8 cellular contexts compared by ENCODE assay signal in the genomic region with DNA sequence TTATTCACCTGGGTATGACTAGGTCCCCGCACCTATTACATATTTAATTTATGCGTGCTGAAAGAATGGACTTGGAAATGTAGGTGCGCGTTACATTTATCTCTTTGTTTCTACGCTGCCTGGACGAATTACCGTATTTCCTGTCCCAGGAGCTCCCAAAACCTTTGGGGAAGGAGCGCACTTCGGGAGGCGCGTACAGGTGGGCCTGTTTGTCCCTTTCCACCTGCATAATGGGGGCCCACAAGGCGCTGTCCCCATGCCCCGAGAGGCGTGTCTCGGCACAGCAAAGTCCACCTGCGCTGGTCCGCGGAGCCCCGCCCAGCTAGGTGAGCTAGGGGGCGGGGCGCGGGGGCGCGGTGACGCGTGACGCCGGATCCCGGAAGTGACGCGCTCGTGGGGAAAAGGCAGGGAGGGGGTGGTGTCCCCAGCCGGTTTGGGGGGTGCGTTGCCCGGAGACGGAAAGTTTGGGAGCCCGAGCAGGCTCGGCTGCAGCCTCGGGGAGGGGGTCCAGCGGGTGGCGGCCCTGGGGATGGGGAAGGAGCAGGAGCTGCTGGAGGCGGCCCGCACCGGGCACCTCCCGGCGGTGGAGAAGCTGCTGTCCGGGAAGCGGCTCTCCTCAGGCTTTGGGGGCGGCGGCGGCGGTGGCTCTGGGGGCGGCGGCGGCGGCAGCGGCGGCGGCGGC. TPM values are rescaled to one million over a fixed set of nuclear protein-coding genes. Genes with fewer than 3 reads are reported as not detected.
DNase-seq lines count a peak whose midpoint lies in the region; ATAC-seq and TF ChIP-seq lines count a peak whose summit lies in the region.

A gene with protein sequence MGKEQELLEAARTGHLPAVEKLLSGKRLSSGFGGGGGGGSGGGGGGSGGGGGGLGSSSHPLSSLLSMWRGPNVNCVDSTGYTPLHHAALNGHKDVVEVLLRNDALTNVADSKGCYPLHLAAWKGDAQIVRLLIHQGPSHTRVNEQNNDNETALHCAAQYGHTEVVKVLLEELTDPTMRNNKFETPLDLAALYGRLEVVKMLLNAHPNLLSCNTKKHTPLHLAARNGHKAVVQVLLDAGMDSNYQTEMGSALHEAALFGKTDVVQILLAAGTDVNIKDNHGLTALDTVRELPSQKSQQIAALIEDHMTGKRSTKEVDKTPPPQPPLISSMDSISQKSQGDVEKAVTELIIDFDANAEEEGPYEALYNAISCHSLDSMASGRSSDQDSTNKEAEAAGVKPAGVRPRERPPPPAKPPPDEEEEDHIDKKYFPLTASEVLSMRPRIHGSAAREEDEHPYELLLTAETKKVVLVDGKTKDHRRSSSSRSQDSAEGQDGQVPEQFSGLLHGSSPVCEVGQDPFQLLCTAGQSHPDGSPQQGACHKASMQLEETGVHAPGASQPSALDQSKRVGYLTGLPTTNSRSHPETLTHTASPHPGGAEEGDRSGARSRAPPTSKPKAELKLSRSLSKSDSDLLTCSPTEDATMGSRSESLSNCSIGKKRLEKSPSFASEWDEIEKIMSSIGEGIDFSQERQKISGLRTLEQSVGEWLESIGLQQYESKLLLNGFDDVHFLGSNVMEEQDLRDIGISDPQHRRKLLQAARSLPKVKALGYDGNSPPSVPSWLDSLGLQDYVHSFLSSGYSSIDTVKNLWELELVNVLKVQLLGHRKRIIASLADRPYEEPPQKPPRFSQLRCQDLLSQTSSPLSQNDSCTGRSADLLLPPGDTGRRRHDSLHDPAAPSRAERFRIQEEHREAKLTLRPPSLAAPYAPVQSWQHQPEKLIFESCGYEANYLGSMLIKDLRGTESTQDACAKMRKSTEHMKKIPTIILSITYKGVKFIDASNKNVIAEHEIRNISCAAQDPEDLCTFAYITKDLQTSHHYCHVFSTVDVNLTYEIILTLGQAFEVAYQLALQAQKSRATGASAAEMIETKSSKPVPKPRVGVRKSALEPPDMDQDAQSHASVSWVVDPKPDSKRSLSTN (plus strand): TSS at position 382 of the 682 bp plus-strand sequence. CDS start 148 bp downstream, at position 530.

- TF ChIP-seq CTCF in fibroblast of the aortic adventitia (IDR thresholded peaks at IDR 0.05; ENCODE audit: insufficient read depth, low read length) (no peak), nephron progenitor cell (IDR thresholded peaks at IDR 0.05) (no peak)

- H3K4me3 ChIP-seq in fibroblast of the aortic adventitia (ENCODE audit: low read depth, low read length) = peak within 1 kb of the TSS; percentile 91

- H3K9me3 Mint-ChIP-seq in activated T-helper 2 cell treated with anti-CD3 and anti-CD28 coated beads, Interferon-gamma antibody, Interleukin-2, Interleukin-4, amounts not matched to agents 10 μg/mL and 5 μg/mL and 100 μg/mL, durations not matched to agents 14 hours and 24 hours and 36 hours = no peaks in the 10 kb centered on the region
- no peaks in the 10 kb centered on the region for H3K9me3 Mint-ChIP-seq in nephron progenitor cell

- DNase-seq in AG08395 (ENCODE audit: low spot score) = peak; percentile 64
- DNase-seq in HuH-7.5 (ENCODE audit: low spot score) = peak; percentile 72
- DNase-seq in RPMI7951 (ENCODE audit: low read depth) = peak; percentile 52
- DNase-seq in activated T-helper 2 cell treated with anti-CD3 and anti-CD28 coated beads, Interferon-gamma antibody, Interleukin-2, Interleukin-4, amounts not matched to agents 10 μg/mL and 5 μg/mL and 100 μg/mL, durations not matched to agents 14 hours and 24 hours and 36 hours (ENCODE audit: low spot score) = peak; percentile 85
- peak; percentile 19 for DNase-seq in fibroblast of the aortic adventitia (ENCODE audit: low read depth)
- DNase-seq in nephron progenitor cell = peak; percentile 84
- peak; percentile 94 for DNase-seq in stimulated activated naive CD8-positive, alpha-beta T cell treated with anti-CD3 and anti-CD28 coated beads, Interleukin-15, Interleukin-2, amounts not matched to agents 100 U/mL and 50 U/mL, for 24 hours

- H3K4me1 Mint-ChIP-seq in activated T-helper 2 cell treated with anti-CD3 and anti-CD28 coated beads, Interferon-gamma antibody, Interleukin-2, Interleukin-4, amounts not matched to agents 10 μg/mL and 5 μg/mL and 100 μg/mL, durations not matched to agents 14 hours and 24 hours and 36 hours (ENCODE audit: low read depth) = peaks cover 21% of the 10 kb centered on the region
- H3K4me1 Mint-ChIP-seq in nephron progenitor cell = peaks cover 44% of the 10 kb centered on the region

- H3K4me3 Mint-ChIP-seq in activated T-helper 2 cell treated with anti-CD3 and anti-CD28 coated beads, Interferon-gamma antibody, Interleukin-2, Interleukin-4, amounts not matched to agents 10 μg/mL and 5 μg/mL and 100 μg/mL, durations not matched to agents 14 hours and 24 hours and 36 hours (ENCODE audit: low read depth) = peak within 1 kb of the TSS; percentile 97
- peak within 1 kb of the TSS; percentile 100 for H3K4me3 Mint-ChIP-seq in nephron progenitor cell

- TF ChIP-seq POLR2A in GM19099 (IDR thresholded peaks at IDR 0.05; ENCODE audit: extremely low read depth, insufficient read length, low read depth) = peak; percentile 60

- H3K27ac Mint-ChIP-seq in activated T-helper 2 cell treated with anti-CD3 and anti-CD28 coated beads, Interferon-gamma antibody, Interleukin-2, Interleukin-4, amounts not matched to agents 10 μg/mL and 5 μg/mL and 100 μg/mL, durations not matched to agents 14 hours and 24 hours and 36 hours = peak within 1 kb of the TSS; percentile 96
- peak within 1 kb of the TSS; percentile 100 for H3K27ac Mint-ChIP-seq in nephron progenitor cell

- peaks cover 11% of the 10 kb centered on the region for H3K27me3 Mint-ChIP-seq in activated T-helper 2 cell treated with anti-CD3 and anti-CD28 coated beads, Interferon-gamma antibody, Interleukin-2, Interleukin-4, amounts not matched to agents 10 μg/mL and 5 μg/mL and 100 μg/mL, durations not matched to agents 14 hours and 24 hours and 36 hours (ENCODE audit: low read depth)
- H3K27me3 Mint-ChIP-seq in nephron progenitor cell (ENCODE audit: low read depth, poor library complexity) = no peaks in the 10 kb centered on the region

- peak; percentile 77 for ATAC-seq in stimulated activated naive CD8-positive, alpha-beta T cell treated with anti-CD3 and anti-CD28 coated beads, Interleukin-15, Interleukin-2, amounts not matched to agents 100 U/mL and 50 U/mL, for 24 hours

- peaks cover 17% of the 10 kb centered on the region for H3K36me3 Mint-ChIP-seq in activated T-helper 2 cell treated with anti-CD3 and anti-CD28 coated beads, Interferon-gamma antibody, Interleukin-2, Interleukin-4, amounts not matched to agents 10 μg/mL and 5 μg/mL and 100 μg/mL, durations not matched to agents 14 hours and 24 hours and 36 hours (ENCODE audit: low read depth)
- peaks cover 17% of the 10 kb centered on the region for H3K36me3 Mint-ChIP-seq in nephron progenitor cell (ENCODE audit: low read depth)

- intact Hi-C loops in activated T-helper 2 cell treated with anti-CD3 and anti-CD28 coated beads, Interferon-gamma antibody, Interleukin-2, Interleukin-4, amounts not matched to agents 10 μg/mL and 5 μg/mL and 100 μg/mL, durations not matched to agents 14 hours and 24 hours and 36 hours (cut with micrococcal nuclease) = loop anchor here (1.0 to 10.0 kb wide), 2 partner anchors 94 to 132 kb away; a partner anchor contains a TSS

RNA-seq across cellular contexts. Expression of the gene that starts here (rescaled TPM):
- 7.4 TPM in 2 replicates for total RNA-seq in RPMI7951 (2014; rRNA removed; shearing (Covaris generic))
- total RNA-seq in activated T-helper 2 cell treated with anti-CD3 and anti-CD28 coated beads, Interferon-gamma antibody, Interleukin-2, Interleukin-4, amounts not matched to agents 10 μg/mL and 5 μg/mL and 100 μg/mL, durations not matched to agents 14 hours and 24 hours and 36 hours = 7.3 and 8.0 TPM in 2 replicates
- total RNA-seq in fibroblast of the aortic adventitia (ENCODE audit: low replicate concordance) = 7.6 and 8.8 TPM in 2 replicates

Comparison
In these comparisons a context has a peak if more than half of its experiments do, and no peak if none do; other contexts are left out.
1. Peak in every context shown above with its lines: DNase-seq, ATAC-seq and H3K4me3 ChIP-seq.
2. DNase-seq: peak in every context shown above with its lines; median percentile 94 in stimulated activated naive CD8-positive, alpha-beta T cell treated with anti-CD3 and anti-CD28 coated beads, Interleukin-15, Interleukin-2, amounts not matched to agents 100 U/mL and 50 U/mL, for 24 hours; 85 in activated T-helper 2 cell treated with anti-CD3 and anti-CD28 coated beads, Interferon-gamma antibody, Interleukin-2, Interleukin-4, amounts not matched to agents 10 μg/mL and 5 μg/mL and 100 μg/mL, durations not matched to agents 14 hours and 24 hours and 36 hours; 84 in nephron progenitor cell; 72 in HuH-7.5; 64 in AG08395; 52 in RPMI7951; 19 in fibroblast of the aortic adventitia.